ENCODE assay signal across 8 cellular contexts in genomic region chr16:88706288-88706964, GRCh38. TPM values are rescaled to one million over a fixed set of nuclear protein-coding genes. Genes with fewer than 3 reads are reported as not detected.
DNase-seq lines count a peak whose midpoint lies in the region; ATAC-seq, FAIRE-seq and TF ChIP-seq lines count a peak whose summit lies in the region.

CTU2 (plus strand) TSS chr16:88706503; CDS start chr16:88706531, 28 bp downstream.
RNF166 (minus strand) TSS chr16:88706408; CDS start chr16:88706325, 83 bp downstream.

- TF ChIP-seq POLR2A in H54 (IDR thresholded peaks at IDR 0.05; ENCODE audit: low read depth, low read length), result peak; percentile 84

- H3K9me3 ChIP-seq in MG63 (no peaks in the 10 kb centered on the region), pancreas (no peaks in the 10 kb centered on the region), tibial artery (no peaks in the 10 kb centered on the region)

- no peaks in the 10 kb centered on the region for H3K9me3 Mint-ChIP-seq in activated naive CD8-positive, alpha-beta T cell treated with anti-CD3 and anti-CD28 coated beads, Interleukin-2, amount 10 ng/mL, durations not matched to agents 7 days and 5 days

- H3K36me3 ChIP-seq in MG63 (no peaks in the 10 kb centered on the region), pancreas (no peaks in the 10 kb centered on the region), tibial artery (peaks cover 0 to 25% (median 0%) of the 10 kb centered on the region in 3 donors)

- H3K4me3 ChIP-seq in MG63 (peak within 1 kb of the TSS; percentile 66), pancreas (peak within 1 kb of the TSS; percentile 93 to 100 (median 100)), tibial artery (peak within 1 kb of the TSS; percentile 98 to 100)

- 0% methylated on average over 40 to 76 of the region's 76 CpGs for WGBS in pancreas, 2 donors

- POLR2A ChIA-PET in activated naive CD8-positive, alpha-beta T cell treated with anti-CD3 and anti-CD28 coated beads, Interleukin-2, amount 10 ng/mL, durations not matched to agents 7 days and 5 days (lab: Charles Lee), result interaction anchor here (1.3 to 6.7 kb wide), 5 partner anchors 9 to 97 kb away, joined by 3 to 66 read pairs (median 4); partner anchors contain the start of genes CYBA and SNAI3

- H3K27ac ChIP-seq in pancreas (peak within 1 kb of the TSS; percentile 62 to 73 (median 68)), tibial artery (peak within 1 kb of the TSS; percentile 85 to 87)

- intact Hi-C loops in Right ventricle myocardium inferior (cut with DNase I) (loop anchor here (5.0 kb wide), 1 partner anchor 109 kb away; no protein-coding TSS in a partner anchor), pancreas (cut with DNase I) (no loop called here), tibial artery (cut with DNase I; ENCODE audit: low total_unique reads) (no loop called here)

- peaks cover 21% of the 10 kb centered on the region for H3K4me1 Mint-ChIP-seq in activated naive CD8-positive, alpha-beta T cell treated with anti-CD3 and anti-CD28 coated beads, Interleukin-2, amount 10 ng/mL, durations not matched to agents 7 days and 5 days

- FAIRE-seq in H54 (lab: Jason Lieb, UNC), result no peak
- no peak for FAIRE-seq in pancreas (lab: Jason Lieb, UNC)

- in situ Hi-C loops in G401 (cut with HindIII; ENCODE audit: low sequenced_read_pairs), result no loop called here

- peaks cover 12% of the 10 kb centered on the region for H3K36me3 Mint-ChIP-seq in activated naive CD8-positive, alpha-beta T cell treated with anti-CD3 and anti-CD28 coated beads, Interleukin-2, amount 10 ng/mL, durations not matched to agents 7 days and 5 days

- H3K27me3 ChIP-seq in MG63 (no peaks in the 10 kb centered on the region), pancreas (no peaks in the 10 kb centered on the region), tibial artery (no peaks in the 10 kb centered on the region)

- no peaks in the 10 kb centered on the region for H3K27me3 Mint-ChIP-seq in activated naive CD8-positive, alpha-beta T cell treated with anti-CD3 and anti-CD28 coated beads, Interleukin-2, amount 10 ng/mL, durations not matched to agents 7 days and 5 days

- H3K4me3 Mint-ChIP-seq in activated naive CD8-positive, alpha-beta T cell treated with anti-CD3 and anti-CD28 coated beads, Interleukin-2, amount 10 ng/mL, durations not matched to agents 7 days and 5 days, result peak within 1 kb of the TSS; percentile 96

- H3K27ac Mint-ChIP-seq in activated naive CD8-positive, alpha-beta T cell treated with anti-CD3 and anti-CD28 coated beads, Interleukin-2, amount 10 ng/mL, durations not matched to agents 7 days and 5 days, result peak within 1 kb of the TSS; percentile 98

- H3K4me1 ChIP-seq in pancreas (peaks cover 0 to 15% (median 4%) of the 10 kb centered on the region in 3 donors), tibial artery (peaks cover 0 to 51% (median 35%) of the 10 kb centered on the region in 4 donors)

- TF ChIP-seq CTCF in pancreas (IDR thresholded peaks at IDR 0.05) (no peak), tibial artery (IDR thresholded peaks at IDR 0.05) (peak in 1 of 2 experiments; percentile 11)

- DNase-seq in G401 (ENCODE audit: low spot score) (peak; percentile 80), H54 (ENCODE audit: insufficient read length, low spot score) (peak; percentile 97), MG63 (peak; percentile 86), SW 1271 (lab: John Stamatoyannopoulos, UW) (peak; percentile 56 to 78), Right ventricle myocardium inferior (ENCODE audit: missing footprints) (peak; percentile 96), pancreas (peak; percentile 87 to 98 (median 92)), tibial artery (peak; percentile 80 to 93)
- DNase-seq in activated naive CD8-positive, alpha-beta T cell treated with anti-CD3 and anti-CD28 coated beads, Interleukin-2, amount 10 ng/mL, durations not matched to agents 7 days and 5 days, result peak; percentile 99

- ATAC-seq in activated naive CD8-positive, alpha-beta T cell treated with anti-CD3 and anti-CD28 coated beads, Interleukin-2, amount 10 ng/mL, durations not matched to agents 7 days and 5 days (ENCODE audit: low read depth), result peak; percentile 56
- ATAC-seq in Right ventricle myocardium inferior (peak; percentile 94), pancreas (peak; percentile 85 to 97 (median 92))

RNA-seq across cellular contexts. Expression of gene CTU2, which starts in this region (rescaled TPM):
- 14.7 and 21.8 TPM in 2 replicates for total RNA-seq in G401 (2014; rRNA removed; shearing (Covaris generic))
- 13.6 and 16.8 TPM in 2 replicates for total RNA-seq in MG63 (2014; rRNA removed; shearing (Covaris generic); ENCODE audit: low replicate concordance)
- 10 to 100 TPM; 22.8 to 25.7 TPM for total RNA-seq in activated naive CD8-positive, alpha-beta T cell treated with anti-CD3 and anti-CD28 coated beads, Interleukin-2, amount 10 ng/mL, durations not matched to agents 7 days and 5 days
- 13.1 TPM for total RNA-seq in Right ventricle myocardium inferior
- 10 to 100 TPM in 3 of 6 donors, 1 to 10 TPM in 3; 8.1 to 13.3 (median 10.0) TPM for total RNA-seq in pancreas
- 10 to 100 TPM; 20.3 to 21.9 TPM for polyA plus RNA-seq in pancreas

RNA-seq across cellular contexts. Expression of gene RNF166, which starts in this region (rescaled TPM):
- 22.3 and 31.3 TPM in 2 replicates for total RNA-seq in G401 (2014; rRNA removed; shearing (Covaris generic))
- 16.5 and 20.2 TPM in 2 replicates for total RNA-seq in MG63 (2014; rRNA removed; shearing (Covaris generic); ENCODE audit: low replicate concordance)
- total RNA-seq in activated naive CD8-positive, alpha-beta T cell treated with anti-CD3 and anti-CD28 coated beads, Interleukin-2, amount 10 ng/mL, durations not matched to agents 7 days and 5 days, result 100 to 1,000 TPM; 227 to 229 TPM
- total RNA-seq in Right ventricle myocardium inferior, result 17.0 TPM
- 10 to 100 TPM in 4 of 6 donors, 1 to 10 TPM in 2; 9.7 to 18.0 (median 10.9) TPM for total RNA-seq in pancreas
- 10 to 100 TPM; 23.4 to 40.9 TPM for polyA plus RNA-seq in pancreas

Comparison
In these comparisons a context has a peak if more than half of its experiments do, and no peak if none do; other contexts are left out.
1. Peak in every context shown above with its lines: DNase-seq, ATAC-seq, H3K4me3 ChIP-seq and H3K27ac ChIP-seq.